Comparison of ENCODE assay signal across 1 cellular context in genomic region chr18:11113046-11113548, GRCh38.
TF ChIP-seq lines count a peak whose summit lies in the region.

No MANE protein-coding gene starts in this region.

TF ChIP-seq in IMR-90, 13 proteins besides CTCF, POLR2A, EP300 and RAD21:
- TF ChIP-seq MAFK (IDR thresholded peaks at IDR 0.05; ENCODE audit: low read depth, low read length) (no peak), RCOR1 (IDR thresholded peaks at IDR 0.05; ENCODE audit: insufficient replicate concordance, low read length) (no peak), CEBPB (IDR thresholded peaks at IDR 0.05; ENCODE audit: low read depth, low read length) (no peak)
TF ChIP-seq in IMR-90: peak in this region for 0.
